1 cellular context compared by ENCODE assay signal in the genomic region with DNA sequence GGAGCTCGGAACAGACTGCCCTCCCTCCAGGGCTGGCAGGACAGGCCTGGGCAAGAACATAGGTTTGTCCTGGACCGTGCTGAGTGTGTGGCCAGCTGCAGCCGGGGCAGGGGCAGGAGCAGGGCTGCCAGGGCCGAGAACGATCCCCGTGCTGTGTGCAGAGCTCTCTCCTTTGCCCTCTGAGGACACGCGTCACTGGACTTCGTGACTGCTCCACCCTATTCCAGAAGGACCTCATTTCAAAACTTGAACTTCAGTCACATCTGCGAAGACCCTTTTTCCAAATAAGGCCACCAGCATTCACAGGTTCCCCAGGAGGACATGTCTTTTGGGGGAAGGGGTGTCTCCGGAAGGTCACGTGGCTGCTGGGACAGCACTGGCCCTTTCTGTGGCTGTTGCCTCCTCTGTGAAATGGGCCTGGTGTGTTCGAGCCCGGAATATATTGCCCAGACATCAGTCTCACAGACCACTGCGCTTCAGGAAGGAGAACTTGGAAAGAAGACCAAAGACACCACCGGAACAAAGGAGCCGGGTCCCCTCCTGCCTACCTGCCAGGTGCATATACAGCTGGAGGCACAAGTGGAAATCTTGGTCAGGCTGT.
A peak's percentile ranks its signal among the peaks of the same experiment; 100 is the strongest.
TF ChIP-seq lines count a peak whose summit lies in the region.

No MANE protein-coding gene starts in this region.

TF ChIP-seq in HepG2, 621 proteins besides CTCF, POLR2A, EP300 and RAD21 (continued from another document):
- TF ChIP-seq GTF3A (CRISPR knock-in tag; conservative IDR thresholded peaks at IDR 0.05) (no peak), KLF12 (CRISPR knock-in tag; IDR thresholded peaks at IDR 0.05; ENCODE audit: borderline replicate concordance) (no peak), ZNF501 (CRISPR knock-in tag; IDR thresholded peaks at IDR 0.05) (peak; percentile 35), JUNB (CRISPR knock-in tag; IDR thresholded peaks at IDR 0.05; ENCODE audit: borderline replicate concordance) (no peak), U2AF2 (IDR thresholded peaks at IDR 0.05; ENCODE audit: low read depth, low read length) (no peak), FOXO1 (CRISPR knock-in tag; IDR thresholded peaks at IDR 0.05) (no peak), ZNF652 (CRISPR knock-in tag; IDR thresholded peaks at IDR 0.05; ENCODE audit: borderline replicate concordance, low read depth) (no peak), ZNF431 (CRISPR knock-in tag; IDR thresholded peaks at IDR 0.05; ENCODE audit: borderline replicate concordance, low read depth) (no peak), RCOR2 (CRISPR knock-in tag; IDR thresholded peaks at IDR 0.05) (no peak), ZBTB7B (CRISPR knock-in tag; IDR thresholded peaks at IDR 0.05) (no peak), ZNF891 (CRISPR knock-in tag; IDR thresholded peaks at IDR 0.05) (no peak; the same call in 1 of the 2 replicates), KMT2A (CRISPR knock-in tag; IDR thresholded peaks at IDR 0.05) (no peak), HDAC6 (IDR thresholded peaks at IDR 0.05; ENCODE audit: low read depth, low read length) (no peak), ZNF230 (CRISPR knock-in tag; IDR thresholded peaks at IDR 0.05) (no peak), CHD4 (IDR thresholded peaks at IDR 0.05; ENCODE audit: borderline replicate concordance, low read length) (no peak), GLI4 (CRISPR knock-in tag; IDR thresholded peaks at IDR 0.05; ENCODE audit: borderline replicate concordance) (no peak)
- TF ChIP-seq, protein P1, sequence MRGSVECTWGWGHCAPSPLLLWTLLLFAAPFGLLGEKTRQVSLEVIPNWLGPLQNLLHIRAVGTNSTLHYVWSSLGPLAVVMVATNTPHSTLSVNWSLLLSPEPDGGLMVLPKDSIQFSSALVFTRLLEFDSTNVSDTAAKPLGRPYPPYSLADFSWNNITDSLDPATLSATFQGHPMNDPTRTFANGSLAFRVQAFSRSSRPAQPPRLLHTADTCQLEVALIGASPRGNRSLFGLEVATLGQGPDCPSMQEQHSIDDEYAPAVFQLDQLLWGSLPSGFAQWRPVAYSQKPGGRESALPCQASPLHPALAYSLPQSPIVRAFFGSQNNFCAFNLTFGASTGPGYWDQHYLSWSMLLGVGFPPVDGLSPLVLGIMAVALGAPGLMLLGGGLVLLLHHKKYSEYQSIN (CRISPR knock-in tag; IDR thresholded peaks at IDR 0.05; ENCODE audit: borderline replicate concordance), result no peak
- TF ChIP-seq, protein P2, sequence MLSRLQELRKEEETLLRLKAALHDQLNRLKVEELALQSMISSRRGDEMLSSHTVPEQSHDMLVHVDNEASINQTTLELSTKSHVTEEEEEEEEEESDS (CRISPR knock-in tag; IDR thresholded peaks at IDR 0.05; ENCODE audit: borderline replicate concordance), result no peak
- TF ChIP-seq, protein P3, sequence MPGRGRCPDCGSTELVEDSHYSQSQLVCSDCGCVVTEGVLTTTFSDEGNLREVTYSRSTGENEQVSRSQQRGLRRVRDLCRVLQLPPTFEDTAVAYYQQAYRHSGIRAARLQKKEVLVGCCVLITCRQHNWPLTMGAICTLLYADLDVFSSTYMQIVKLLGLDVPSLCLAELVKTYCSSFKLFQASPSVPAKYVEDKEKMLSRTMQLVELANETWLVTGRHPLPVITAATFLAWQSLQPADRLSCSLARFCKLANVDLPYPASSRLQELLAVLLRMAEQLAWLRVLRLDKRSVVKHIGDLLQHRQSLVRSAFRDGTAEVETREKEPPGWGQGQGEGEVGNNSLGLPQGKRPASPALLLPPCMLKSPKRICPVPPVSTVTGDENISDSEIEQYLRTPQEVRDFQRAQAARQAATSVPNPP (CRISPR knock-in tag; IDR thresholded peaks at IDR 0.05), result no peak
- TF ChIP-seq, protein P4, sequence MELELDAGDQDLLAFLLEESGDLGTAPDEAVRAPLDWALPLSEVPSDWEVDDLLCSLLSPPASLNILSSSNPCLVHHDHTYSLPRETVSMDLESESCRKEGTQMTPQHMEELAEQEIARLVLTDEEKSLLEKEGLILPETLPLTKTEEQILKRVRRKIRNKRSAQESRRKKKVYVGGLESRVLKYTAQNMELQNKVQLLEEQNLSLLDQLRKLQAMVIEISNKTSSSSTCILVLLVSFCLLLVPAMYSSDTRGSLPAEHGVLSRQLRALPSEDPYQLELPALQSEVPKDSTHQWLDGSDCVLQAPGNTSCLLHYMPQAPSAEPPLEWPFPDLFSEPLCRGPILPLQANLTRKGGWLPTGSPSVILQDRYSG (CRISPR knock-in tag; IDR thresholded peaks at IDR 0.05), result no peak
- TF ChIP-seq, protein P5, sequence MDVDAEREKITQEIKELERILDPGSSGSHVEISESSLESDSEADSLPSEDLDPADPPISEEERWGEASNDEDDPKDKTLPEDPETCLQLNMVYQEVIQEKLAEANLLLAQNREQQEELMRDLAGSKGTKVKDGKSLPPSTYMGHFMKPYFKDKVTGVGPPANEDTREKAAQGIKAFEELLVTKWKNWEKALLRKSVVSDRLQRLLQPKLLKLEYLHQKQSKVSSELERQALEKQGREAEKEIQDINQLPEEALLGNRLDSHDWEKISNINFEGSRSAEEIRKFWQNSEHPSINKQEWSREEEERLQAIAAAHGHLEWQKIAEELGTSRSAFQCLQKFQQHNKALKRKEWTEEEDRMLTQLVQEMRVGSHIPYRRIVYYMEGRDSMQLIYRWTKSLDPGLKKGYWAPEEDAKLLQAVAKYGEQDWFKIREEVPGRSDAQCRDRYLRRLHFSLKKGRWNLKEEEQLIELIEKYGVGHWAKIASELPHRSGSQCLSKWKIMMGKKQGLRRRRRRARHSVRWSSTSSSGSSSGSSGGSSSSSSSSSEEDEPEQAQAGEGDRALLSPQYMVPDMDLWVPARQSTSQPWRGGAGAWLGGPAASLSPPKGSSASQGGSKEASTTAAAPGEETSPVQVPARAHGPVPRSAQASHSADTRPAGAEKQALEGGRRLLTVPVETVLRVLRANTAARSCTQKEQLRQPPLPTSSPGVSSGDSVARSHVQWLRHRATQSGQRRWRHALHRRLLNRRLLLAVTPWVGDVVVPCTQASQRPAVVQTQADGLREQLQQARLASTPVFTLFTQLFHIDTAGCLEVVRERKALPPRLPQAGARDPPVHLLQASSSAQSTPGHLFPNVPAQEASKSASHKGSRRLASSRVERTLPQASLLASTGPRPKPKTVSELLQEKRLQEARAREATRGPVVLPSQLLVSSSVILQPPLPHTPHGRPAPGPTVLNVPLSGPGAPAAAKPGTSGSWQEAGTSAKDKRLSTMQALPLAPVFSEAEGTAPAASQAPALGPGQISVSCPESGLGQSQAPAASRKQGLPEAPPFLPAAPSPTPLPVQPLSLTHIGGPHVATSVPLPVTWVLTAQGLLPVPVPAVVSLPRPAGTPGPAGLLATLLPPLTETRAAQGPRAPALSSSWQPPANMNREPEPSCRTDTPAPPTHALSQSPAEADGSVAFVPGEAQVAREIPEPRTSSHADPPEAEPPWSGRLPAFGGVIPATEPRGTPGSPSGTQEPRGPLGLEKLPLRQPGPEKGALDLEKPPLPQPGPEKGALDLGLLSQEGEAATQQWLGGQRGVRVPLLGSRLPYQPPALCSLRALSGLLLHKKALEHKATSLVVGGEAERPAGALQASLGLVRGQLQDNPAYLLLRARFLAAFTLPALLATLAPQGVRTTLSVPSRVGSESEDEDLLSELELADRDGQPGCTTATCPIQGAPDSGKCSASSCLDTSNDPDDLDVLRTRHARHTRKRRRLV (CRISPR knock-in tag; IDR thresholded peaks at IDR 0.05), result no peak
- TF ChIP-seq, protein P6, sequence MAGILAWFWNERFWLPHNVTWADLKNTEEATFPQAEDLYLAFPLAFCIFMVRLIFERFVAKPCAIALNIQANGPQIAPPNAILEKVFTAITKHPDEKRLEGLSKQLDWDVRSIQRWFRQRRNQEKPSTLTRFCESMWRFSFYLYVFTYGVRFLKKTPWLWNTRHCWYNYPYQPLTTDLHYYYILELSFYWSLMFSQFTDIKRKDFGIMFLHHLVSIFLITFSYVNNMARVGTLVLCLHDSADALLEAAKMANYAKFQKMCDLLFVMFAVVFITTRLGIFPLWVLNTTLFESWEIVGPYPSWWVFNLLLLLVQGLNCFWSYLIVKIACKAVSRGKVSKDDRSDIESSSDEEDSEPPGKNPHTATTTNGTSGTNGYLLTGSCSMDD (CRISPR knock-in tag; IDR thresholded peaks at IDR 0.05), result no peak
- TF ChIP-seq, protein P7, sequence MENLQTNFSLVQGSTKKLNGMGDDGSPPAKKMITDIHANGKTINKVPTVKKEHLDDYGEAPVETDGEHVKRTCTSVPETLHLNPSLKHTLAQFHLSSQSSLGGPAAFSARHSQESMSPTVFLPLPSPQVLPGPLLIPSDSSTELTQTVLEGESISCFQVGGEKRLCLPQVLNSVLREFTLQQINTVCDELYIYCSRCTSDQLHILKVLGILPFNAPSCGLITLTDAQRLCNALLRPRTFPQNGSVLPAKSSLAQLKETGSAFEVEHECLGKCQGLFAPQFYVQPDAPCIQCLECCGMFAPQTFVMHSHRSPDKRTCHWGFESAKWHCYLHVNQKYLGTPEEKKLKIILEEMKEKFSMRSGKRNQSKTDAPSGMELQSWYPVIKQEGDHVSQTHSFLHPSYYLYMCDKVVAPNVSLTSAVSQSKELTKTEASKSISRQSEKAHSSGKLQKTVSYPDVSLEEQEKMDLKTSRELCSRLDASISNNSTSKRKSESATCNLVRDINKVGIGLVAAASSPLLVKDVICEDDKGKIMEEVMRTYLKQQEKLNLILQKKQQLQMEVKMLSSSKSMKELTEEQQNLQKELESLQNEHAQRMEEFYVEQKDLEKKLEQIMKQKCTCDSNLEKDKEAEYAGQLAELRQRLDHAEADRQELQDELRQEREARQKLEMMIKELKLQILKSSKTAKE (CRISPR knock-in tag; IDR thresholded peaks at IDR 0.05; ENCODE audit: borderline replicate concordance), result no peak
